ENCODE assay signal across 18 cellular contexts in the genomic region with DNA sequence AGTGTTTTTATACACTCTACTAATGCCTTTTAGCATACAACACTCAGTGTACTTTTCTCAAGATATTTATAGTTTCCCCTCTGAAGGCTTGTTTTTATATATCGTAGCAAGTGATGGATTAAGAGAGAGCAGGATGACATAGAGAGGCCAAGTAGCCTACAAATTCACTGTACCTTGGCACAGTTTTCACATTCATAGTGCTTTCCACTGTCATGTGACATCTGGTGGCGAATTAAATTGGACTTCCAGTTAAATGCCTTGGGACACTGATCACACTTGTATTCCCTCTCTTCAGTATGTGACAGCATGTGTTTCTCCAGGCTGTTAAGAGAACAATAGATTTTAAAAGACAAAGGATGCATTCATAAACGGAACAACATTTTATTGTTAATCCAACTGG.
"Had no signal": no experiment of that assay in that cellular context is flagged by ENCODE, and none has a peak within 500 bp of the region (broad histone marks: within the 10 kb centered on the region; RNA-seq: fewer than 3 reads in every experiment).

No MANE protein-coding gene starts in this region.

- H3K9me3 ChIP-seq: psoas muscle, right lobe of liver had no signal

- H3K36me3 ChIP-seq: right lobe of liver had no signal

- H3K4me3 ChIP-seq: dorsolateral prefrontal cortex, heart left ventricle, psoas muscle, right lobe of liver had no signal

- DNase-seq: activated CD4-positive, alpha-beta T cell treated with anti-CD3 and anti-CD28 coated beads for 1 hour; activated CD4-positive, alpha-beta T cell treated with anti-CD3 and anti-CD28 coated beads, Interleukin-2, amount 50 U/mL, for 48 hours; activated CD8-positive, alpha-beta memory T cell treated with anti-CD3 and anti-CD28 coated beads, Interleukin-2, amount 10 ng/mL, durations not matched to agents 7 days and 5 days; activated effector memory CD4-positive, alpha-beta T cell treated with Interleukin-2 at 50 U/mL for 16 hours; activated T-cell treated with anti-CD3 and anti-CD28 coated beads, Interleukin-2, amount 50 U/mL, for 24 hours; amniotic stem cell; brain microvascular endothelial cell; cerebellar nuclear complex; dorsolateral prefrontal cortex; foreskin fibroblast; heart left ventricle; occipital lobe; psoas muscle; right lobe of liver; stimulated activated CD4-positive, alpha-beta T cell treated with anti-CD3 and anti-CD28 coated beads, Interleukin-2, amount 100 ng/mL, for 24 hours; stimulated activated naive B cell treated with anti-CD40 and anti-IgM and Interleukin-4, amounts not matched to agents 10 μg/mL and 1 μg/mL and 100 μg/mL, for 72 hours; substantia nigra; T-helper 2 cell had no signal

- H3K4me1 ChIP-seq: psoas muscle, right lobe of liver had no signal

- H3K27ac ChIP-seq: brain microvascular endothelial cell, dorsolateral prefrontal cortex, psoas muscle, right lobe of liver had no signal

- H3K27me3 ChIP-seq: brain microvascular endothelial cell, heart left ventricle, right lobe of liver had no signal
